ENCODE assay signal across 12 cellular contexts in genomic region chr2:195562624-195563566, GRCh38.
DNase-seq lines count a peak whose midpoint lies in the region; ATAC-seq and TF ChIP-seq lines count a peak whose summit lies in the region.
"Had no signal": no experiment of that assay in that cellular context is flagged by ENCODE, and none has a peak within 500 bp of the region (broad histone marks: within the 10 kb centered on the region; RNA-seq: fewer than 3 reads in every experiment).

No MANE protein-coding gene starts in this region.

- H3K27ac Mint-ChIP-seq in T-helper 1 cell treated with Interleukin-12 subunit alpha and Interleukin-12 subunit beta and Interleukin-4 antibody, amounts not matched to agents 30 μg/mL and 1 μg/mL, for 36 hours, result peak overlapping the region; percentile 96

- H3K36me3 ChIP-seq in iPS-15b (ENCODE audit: control insufficient read depth, insufficient read depth, low read length) (no peaks in the 10 kb centered on the region), urinary bladder (ENCODE audit: insufficient read depth) (no peaks in the 10 kb centered on the region), gastrocnemius medialis (no peaks in the 10 kb centered on the region)
- H3K36me3 ChIP-seq: ascending aorta, esophagus muscularis mucosa, left ventricle myocardium inferior had no signal

- DNase-seq in stimulated activated CD4-positive, alpha-beta T cell treated with anti-CD3 and anti-CD28 coated beads, Interleukin-15, amount 100 ng/mL, for 24 hours, result peak; percentile 30
- no peak for DNase-seq in stimulated activated CD4-positive, alpha-beta T cell treated with anti-CD3 and anti-CD28 coated beads, Interleukin-4, amount 100 ng/mL, for 4 hours
- DNase-seq in OCI-M2 (lab: John Stamatoyannopoulos, UW; ENCODE audit: unreplicated experiment) (no peak), gastrocnemius medialis (no peak), left colon (no peak)
- DNase-seq: left ventricle myocardium inferior, right cardiac atrium had no signal

- no peak for TF ChIP-seq POLR2A in gastrocnemius medialis (IDR thresholded peaks at IDR 0.05)

- no peaks in the 10 kb centered on the region for H3K9me3 Mint-ChIP-seq in T-helper 1 cell treated with Interleukin-12 subunit alpha and Interleukin-12 subunit beta and Interleukin-4 antibody, amounts not matched to agents 30 μg/mL and 1 μg/mL, for 36 hours

- intact Hi-C loops in gastrocnemius medialis (cut with DNase I; ENCODE audit: low total_unique reads) (no loop called here), left colon (cut with DNase I, micrococcal nuclease) (no loop called here)

- no peak for TF ChIP-seq CTCF in gastrocnemius medialis (IDR thresholded peaks at IDR 0.05 in 4 of 5, conservative IDR thresholded peaks at IDR 0.05 in 1 of 5)

- WGBS in urinary bladder, result 43% methylated on average over 23 of the region's 26 CpGs

- in situ Hi-C loops in gastrocnemius medialis (cut with MboI; ENCODE audit: low sequenced_read_pairs in 4 of 4), result no loop called here

- H3K4me3 ChIP-seq in iPS-15b (ENCODE audit: low read depth, low read length), result peak overlapping the region; percentile 27
- H3K4me3 ChIP-seq in urinary bladder (ENCODE audit: low read depth, low read length), result no peak overlapping the region
- H3K4me3 ChIP-seq in gastrocnemius medialis, result no peak overlapping the region
- H3K4me3 ChIP-seq: ascending aorta, esophagus muscularis mucosa, left ventricle myocardium inferior had no signal

- peaks cover 53% of the 10 kb centered on the region for H3K4me1 Mint-ChIP-seq in T-helper 1 cell treated with Interleukin-12 subunit alpha and Interleukin-12 subunit beta and Interleukin-4 antibody, amounts not matched to agents 30 μg/mL and 1 μg/mL, for 36 hours (ENCODE audit: low read depth)

- H3K36me3 Mint-ChIP-seq in T-helper 1 cell treated with Interleukin-12 subunit alpha and Interleukin-12 subunit beta and Interleukin-4 antibody, amounts not matched to agents 30 μg/mL and 1 μg/mL, for 36 hours (ENCODE audit: low read depth), result peaks cover 11% of the 10 kb centered on the region

- H3K9me3 ChIP-seq in iPS-15b (ENCODE audit: control insufficient read depth, insufficient read depth, low read length) (no peaks in the 10 kb centered on the region), gastrocnemius medialis (no peaks in the 10 kb centered on the region)
- H3K9me3 ChIP-seq: ascending aorta, esophagus muscularis mucosa, left ventricle myocardium inferior had no signal

- ATAC-seq in gastrocnemius medialis, result no peak
- ATAC-seq in left colon, result no peak
- ATAC-seq: right cardiac atrium had no signal

- H3K27ac ChIP-seq in urinary bladder (ENCODE audit: low read depth) (peak overlapping the region; percentile 56), gastrocnemius medialis (no peak overlapping the region)
- H3K27ac ChIP-seq: ascending aorta, esophagus muscularis mucosa, left ventricle myocardium inferior had no signal

- H3K9ac ChIP-seq in iPS-15b (ENCODE audit: low read depth, low read length), result no peak overlapping the region

- peaks cover 9% of the 10 kb centered on the region for H3K4me1 ChIP-seq in iPS-15b (ENCODE audit: control insufficient read depth, insufficient read depth, low read length)
- H3K4me1 ChIP-seq in urinary bladder (ENCODE audit: insufficient read depth), result no peaks in the 10 kb centered on the region
- H3K4me1 ChIP-seq in gastrocnemius medialis, result no peaks in the 10 kb centered on the region
- H3K4me1 ChIP-seq: ascending aorta, esophagus muscularis mucosa, left ventricle myocardium inferior had no signal

- H3K27me3 Mint-ChIP-seq in T-helper 1 cell treated with Interleukin-12 subunit alpha and Interleukin-12 subunit beta and Interleukin-4 antibody, amounts not matched to agents 30 μg/mL and 1 μg/mL, for 36 hours (ENCODE audit: low read depth), result no peaks in the 10 kb centered on the region

- H3K4me3 Mint-ChIP-seq in T-helper 1 cell treated with Interleukin-12 subunit alpha and Interleukin-12 subunit beta and Interleukin-4 antibody, amounts not matched to agents 30 μg/mL and 1 μg/mL, for 36 hours, result peak overlapping the region; percentile 74

- H3K27me3 ChIP-seq in iPS-15b (ENCODE audit: control insufficient read depth, insufficient read depth, low read length) (no peaks in the 10 kb centered on the region), gastrocnemius medialis (no peaks in the 10 kb centered on the region)
- H3K27me3 ChIP-seq: ascending aorta, esophagus muscularis mucosa had no signal
